Comparison of ENCODE assay signal across 23 cellular contexts in genomic region chr19:11548315-11548700, GRCh38. TPM values are rescaled to one million over a fixed set of nuclear protein-coding genes. Genes with fewer than 3 reads are reported as not detected.
"Had no signal": no experiment of that assay in that cellular context is flagged by ENCODE, and none has a peak within 500 bp of the region (broad histone marks: within the 10 kb centered on the region; RNA-seq: fewer than 3 reads in every experiment).

No MANE protein-coding gene starts in this region.

- H3K9me3 Mint-ChIP-seq: IgD-negative memory B cell had no signal

- H3K27ac ChIP-seq: SJSA1, SK-N-MC had no signal

- H3K27me3 ChIP-seq: MG63, SJSA1 had no signal

- H3K27ac Mint-ChIP-seq: IgD-negative memory B cell had no signal

- H3K36me3 Mint-ChIP-seq: IgD-negative memory B cell had no signal

- H3K4me3 Mint-ChIP-seq: IgD-negative memory B cell had no signal

- H3K9me3 ChIP-seq: MG63, SJSA1 had no signal

- DNase-seq: Karpas-422, KG1, MG63, NCI-H1092, NCI-H1105 treated with DMSO at 0.1 percent for 48 hours, NCI-H1417 treated with DMSO at 0.1 percent for 48 hours, NCI-H146, NCI-H1694 treated with DMSO at 0.1 percent for 48 hours, NCI-H1930, NCI-H2081, NCI-H2171, NCI-H226, NCI-H446, NCI-H510A, NCI-H524 treated with DMSO at 0.1 percent for 48 hours, NCI-H69, NCI-H774, Right ventricle myocardium superior, RPMI8226, SIG-M5 had no signal

- H3K4me3 ChIP-seq: MG63, SJSA1, SK-N-MC had no signal

RNA-seq across cellular contexts. Expression of gene CNN1, which starts 9.7 kb away (rescaled TPM):
- polyA plus RNA-seq: IgD-negative memory B cell had no signal

RNA-seq across cellular contexts. Expression of gene ACP5, which starts 29.1 kb away (rescaled TPM):
- total RNA-seq: SJSA1 had no signal
